Comparison of ENCODE assay signal across 8 cellular contexts in genomic region chr3:141797819-141798405, GRCh38. TPM values are rescaled to one million over a fixed set of nuclear protein-coding genes. Genes with fewer than 3 reads are reported as not detected.
DNase-seq lines count a peak whose midpoint lies in the region; ATAC-seq and TF ChIP-seq lines count a peak whose summit lies in the region.

No MANE protein-coding gene starts in this region.

- H3K9me2 ChIP-seq in PC-3 (replicated peaks; ENCODE audit: low read length), result no peaks in the 10 kb centered on the region

- no peaks in the 10 kb centered on the region for H3K79me2 ChIP-seq in PC-3 (ENCODE audit: low read length)

- H3K27me3 Mint-ChIP-seq in CD14-positive monocyte (ENCODE audit: low read depth in 3 of 3) (peaks cover 1 to 8% (median 2%) of the 10 kb centered on the region in 3 donors), WTC11 (ENCODE audit: low read depth) (peaks cover 33% of the 10 kb centered on the region)

- TF ChIP-seq CTCF in CD14-positive monocyte (IDR thresholded peaks at IDR 0.05) (no peak), WTC11 (IDR thresholded peaks at IDR 0.05) (no peak), fibroblast of the aortic adventitia (IDR thresholded peaks at IDR 0.05; ENCODE audit: insufficient read depth, low read length) (no peak), omental fat pad (IDR thresholded peaks at IDR 0.05) (no peak), PC-3 (conservative IDR thresholded peaks at IDR 0.05; ENCODE audit: low read depth, low read length) (no peak)

- H4K20me1 ChIP-seq in PC-3 (ENCODE audit: low read length), result no peaks in the 10 kb centered on the region

- H3K4me2 ChIP-seq in PC-3 (ENCODE audit: low read length), result no peak overlapping the region

- CTCF ChIA-PET in WTC11 (lab: Charles Lee) (interaction anchor here (1.0 to 2.4 kb wide), 9 partner anchors 15 to 338 kb away, joined by 3 to 16 read pairs (median 5); no protein-coding TSS in a partner anchor), PC-3 (lab: Charles Lee) (no interaction called here)

- H3F3A ChIP-seq in PC-3 (ENCODE audit: low read length, unreplicated experiment), result no peaks in the 10 kb centered on the region

- no TSS peak for BruUV-seq in PC-3 (replicated peaks; lab: Mats Ljungman, UMichigan)

- POLR2A ChIA-PET in WTC11 (lab: Charles Lee), result interaction anchor here (0.6 to 1.4 kb wide), 4 partner anchors 36 to 115 kb away, joined by 3 to 7 read pairs (median 4); partner anchors contain the start of gene ATP1B3
- POLR2A ChIA-PET in PC-3 (lab: Charles Lee; ENCODE audit: unreplicated experiment), result interaction anchor here (0.6 kb wide), 1 partner anchor 318 kb away, joined by 5 read pairs; no protein-coding TSS in a partner anchor

- H3K9me3 ChIP-seq in PC-3 (ENCODE audit: low read length), result no peaks in the 10 kb centered on the region

- no peak overlapping the region for H3K27ac ChIP-seq in PC-3 (ENCODE audit: low read length)

- H3K36me3 ChIP-seq in PC-3 (ENCODE audit: low read depth, low read length), result no peaks in the 10 kb centered on the region

- peaks cover 40% of the 10 kb centered on the region for H3K4me1 Mint-ChIP-seq in CD14-positive monocyte
- H3K4me1 Mint-ChIP-seq in WTC11, result peaks cover 29% of the 10 kb centered on the region

- no peak overlapping the region for H2AFZ ChIP-seq in PC-3 (ENCODE audit: low read length)

- peaks cover 0 to 6% (median 0%) of the 10 kb centered on the region in 7 donors for H3K9me3 Mint-ChIP-seq in CD14-positive monocyte
- H3K9me3 Mint-ChIP-seq in WTC11, result peaks cover 9% of the 10 kb centered on the region

- peaks cover 0 to 3% of the 10 kb centered on the region in 2 donors for H3K36me3 Mint-ChIP-seq in CD14-positive monocyte
- peaks cover 3% of the 10 kb centered on the region for H3K36me3 Mint-ChIP-seq in WTC11

- no peak overlapping the region for H3K9ac ChIP-seq in PC-3 (ENCODE audit: low read length)

- no peak for ATAC-seq in WTC11
- peak; percentile 4 for ATAC-seq in omental fat pad (ENCODE audit: low FRiP score)
- no peak for ATAC-seq in PC-3

- intact Hi-C loops in CD14-positive monocyte (cut with micrococcal nuclease) (loop anchor here (5.0 to 10.0 kb wide), 3 partner anchors 53 to 79 kb away; partner anchors contain the start of gene ATP1B3 (in 1 of the 2)), PC-3 (cut with micrococcal nuclease) (no loop called here)

- H3K27ac Mint-ChIP-seq in CD14-positive monocyte, result peak overlapping the region; percentile 86 to 95 (median 90)
- H3K27ac Mint-ChIP-seq in WTC11, result peak overlapping the region; percentile 90; the same call in 1 of the 2 replicates

- H3K4me3 Mint-ChIP-seq in CD14-positive monocyte (peak overlapping the region; percentile 91 to 98), WTC11 (peak overlapping the region; percentile 72)

- no peaks in the 10 kb centered on the region for H3K4me1 ChIP-seq in PC-3 (ENCODE audit: insufficient read depth, low read length)

- H3K4me3 ChIP-seq in fibroblast of the aortic adventitia (ENCODE audit: low read depth, low read length) (peak overlapping the region; percentile 31), PC-3 (ENCODE audit: low read length) (no peak overlapping the region)

- DNase-seq in CD14-positive monocyte (ENCODE audit: low spot score), result no peak
- DNase-seq in WTC11 (ENCODE audit: low spot score), result no peak
- DNase-seq in fibroblast of the aortic adventitia (ENCODE audit: low read depth), result no peak
- no peak for DNase-seq in omental fat pad (ENCODE audit: low spot score)
- no peak for DNase-seq in activated gamma-delta T cell (lab: John Stamatoyannopoulos, UW)
- no peak for DNase-seq in PC-3
- no peak for DNase-seq in NOMO-1 (lab: John Stamatoyannopoulos, UW; ENCODE audit: unreplicated experiment in 2 of 2)
- no peak for DNase-seq in NCI-H446 treated with DMSO at 0.1 percent for 48 hours (lab: John Stamatoyannopoulos, UW)

- H3K27me3 ChIP-seq in PC-3 (ENCODE audit: low read length), result no peaks in the 10 kb centered on the region

TF ChIP-seq in WTC11, 78 proteins besides CTCF, POLR2A, EP300 and RAD21:
- TF ChIP-seq NR2C2 (CRISPR knock-in tag; IDR thresholded peaks at IDR 0.05) (no peak), SP1 (CRISPR knock-in tag; conservative IDR thresholded peaks at IDR 0.05) (no peak), PRRX2 (CRISPR knock-in tag; IDR thresholded peaks at IDR 0.05) (no peak), RELA (CRISPR knock-in tag; IDR thresholded peaks at IDR 0.05; ENCODE audit: borderline replicate concordance) (no peak), CREM (CRISPR knock-in tag; IDR thresholded peaks at IDR 0.05) (no peak), SOX15 (CRISPR knock-in tag; IDR thresholded peaks at IDR 0.05) (no peak), ATF3 (CRISPR knock-in tag; conservative IDR thresholded peaks at IDR 0.05) (no peak)
- TF ChIP-seq, protein P1, sequence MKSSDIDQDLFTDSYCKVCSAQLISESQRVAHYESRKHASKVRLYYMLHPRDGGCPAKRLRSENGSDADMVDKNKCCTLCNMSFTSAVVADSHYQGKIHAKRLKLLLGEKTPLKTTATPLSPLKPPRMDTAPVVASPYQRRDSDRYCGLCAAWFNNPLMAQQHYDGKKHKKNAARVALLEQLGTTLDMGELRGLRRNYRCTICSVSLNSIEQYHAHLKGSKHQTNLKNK (CRISPR knock-in tag; IDR thresholded peaks at IDR 0.05), result no peak
TF ChIP-seq in WTC11: peak in this region for 0.

RNA-seq across cellular contexts. Expression of gene GRK7, which starts 34.7 kb away (rescaled TPM):
- under 1 TPM in 1 of 2 donors, not detected in 1; 0.07 TPM for polyA plus RNA-seq in CD14-positive monocyte
- total RNA-seq in WTC11 (2021) (not detected in 3 replicates), fibroblast of the aortic adventitia (ENCODE audit: low replicate concordance) (not detected in 2 replicates), omental fat pad (under 1 TPM in 2 of 4 donors, not detected in 2; 0.12 to 0.46 TPM), PC-3 (2014; rRNA removed) (0.12 TPM in 1 of 2 replicates, not detected in the other)

RNA-seq across cellular contexts. Expression of gene RNF7, which starts 59.8 kb away (rescaled TPM):
- 100 to 1,000 TPM; 187 to 206 TPM for polyA plus RNA-seq in CD14-positive monocyte
- 129 to 136 TPM (median 133 TPM) in 3 replicates for total RNA-seq in WTC11 (2021)
- 41.2 and 64.7 TPM in 2 replicates for total RNA-seq in fibroblast of the aortic adventitia (ENCODE audit: low replicate concordance)
- total RNA-seq in omental fat pad, result 10 to 100 TPM; 67.9 to 89.8 (median 77.4) TPM
- total RNA-seq in PC-3 (2014; rRNA removed), result 42.3 and 42.9 TPM in 2 replicates
